In the genomic region with DNA sequence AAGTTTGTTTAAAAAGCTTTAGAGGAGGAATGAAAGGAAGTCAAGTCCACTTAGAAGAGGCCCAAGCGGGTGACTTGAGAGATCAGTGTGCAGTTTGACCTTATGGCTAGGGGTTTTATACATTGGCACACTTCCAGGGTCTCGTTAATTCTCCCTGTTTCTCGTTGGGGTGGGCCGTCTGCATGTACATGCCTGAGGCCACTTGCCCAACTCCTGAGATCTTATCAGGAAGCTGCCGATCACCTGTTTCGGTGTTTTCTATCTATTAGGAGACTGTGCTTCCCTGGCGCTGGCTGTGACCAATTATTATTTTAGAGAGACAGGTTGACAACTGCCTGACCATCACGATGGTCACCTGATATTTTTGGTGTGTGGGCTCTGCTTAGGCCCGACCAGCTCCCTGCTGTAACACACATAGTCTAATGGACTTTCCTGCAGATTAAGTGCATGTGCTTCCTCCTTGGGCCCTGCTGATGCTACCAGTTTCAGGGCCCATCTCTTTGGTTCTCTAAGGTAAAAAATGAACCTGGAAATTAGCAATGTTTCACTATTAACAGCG, we compare ENCODE assay signal across 1 cellular context.
TF ChIP-seq lines count a peak whose summit lies in the region.

No MANE protein-coding gene starts in this region.

TF ChIP-seq in SK-N-SH treated with all-trans-retinoic acid at 6 μM for 48 hours, 23 proteins besides CTCF, POLR2A, EP300 and RAD21 (continued from another document):
- TF ChIP-seq ZFP30 (CRISPR knock-in tag; IDR thresholded peaks at IDR 0.05) (no peak), CSRNP3 (CRISPR knock-in tag; IDR thresholded peaks at IDR 0.05) (no peak), PPARA (CRISPR knock-in tag; IDR thresholded peaks at IDR 0.05; ENCODE audit: borderline replicate concordance) (no peak), SNAI2 (CRISPR knock-in tag; IDR thresholded peaks at IDR 0.05) (no peak), TOX (CRISPR knock-in tag; IDR thresholded peaks at IDR 0.05; ENCODE audit: borderline replicate concordance) (no peak), OSR1 (CRISPR knock-in tag; IDR thresholded peaks at IDR 0.05) (no peak), ZFP3 (CRISPR knock-in tag; IDR thresholded peaks at IDR 0.05) (no peak), ZNF8 (CRISPR knock-in tag; IDR thresholded peaks at IDR 0.05) (no peak), CSDC2 (CRISPR knock-in tag; IDR thresholded peaks at IDR 0.05) (no peak), ESRRG (CRISPR knock-in tag; IDR thresholded peaks at IDR 0.05) (no peak), ARNTL (CRISPR knock-in tag; IDR thresholded peaks at IDR 0.05; ENCODE audit: borderline replicate concordance, low read depth) (no peak)
